In genomic region chr12:2190896-2191533, GRCh38 we compare ENCODE assay signal across 26 cellular contexts.
"Had no signal": no experiment of that assay in that cellular context is flagged by ENCODE, and none has a peak within 500 bp of the region (broad histone marks: within the 10 kb centered on the region; RNA-seq: fewer than 3 reads in every experiment).

No MANE protein-coding gene starts in this region.

- H3K4me3 ChIP-seq: colonic mucosa, esophagus squamous epithelium, lower lobe of right lung, ovary, psoas muscle, skin epidermis, spleen, stomach, thyroid gland, vagina had no signal

- H3K27ac ChIP-seq: colonic mucosa, esophagus squamous epithelium, lower lobe of right lung, ovary, psoas muscle, skin epidermis, spleen, stomach, thyroid gland, vagina had no signal

- FAIRE-seq: endometrium, frontal cortex had no signal

- H3K27me3 ChIP-seq: colonic mucosa, esophagus squamous epithelium, ovary, spleen, stomach, thyroid gland, vagina had no signal

- H3K36me3 ChIP-seq: colonic mucosa, esophagus squamous epithelium, lower lobe of right lung, ovary, spleen, stomach, thyroid gland, vagina had no signal

- DNase-seq: colonic mucosa; dermis blood vessel endothelial cell; effector memory CD4-positive, alpha-beta T cell; esophagus squamous epithelium; hypothalamus; immature natural killer cell; islet precursor cell; kidney glomerular epithelial cell; left ventricle myocardium superior; lower lobe of right lung; naive B cell; occipital lobe; ovary; psoas muscle; right cardiac atrium; spleen; stimulated activated CD4-positive, alpha-beta T cell treated with anti-CD3 and anti-CD28 coated beads, Interleukin-15, amount 100 ng/mL, for 24 hours; stimulated activated CD4-positive, alpha-beta T cell treated with anti-CD3 and anti-CD28 coated beads, Interleukin-4, amount 100 ng/mL, for 24 hours; stimulated activated naive CD4-positive, alpha-beta T cell treated with Interleukin-2 at 50 U/mL for 16 hours; stomach; thyroid gland; trophoblast cell had no signal

- H3K4me1 ChIP-seq: colonic mucosa, lower lobe of right lung, psoas muscle, thyroid gland, vagina had no signal

- H3K9me3 ChIP-seq: colonic mucosa, esophagus squamous epithelium, lower lobe of right lung, ovary, psoas muscle, spleen, stomach, thyroid gland, vagina had no signal
